In genomic region chr1:212667223-212668139, GRCh38 we compare ENCODE assay signal across 7 cellular contexts. TPM values are rescaled to one million over a fixed set of nuclear protein-coding genes. Genes with fewer than 3 reads are reported as not detected.
DNase-seq lines count a peak whose midpoint lies in the region; ATAC-seq, FAIRE-seq and TF ChIP-seq lines count a peak whose summit lies in the region.

No MANE protein-coding gene starts in this region.

- CTCF ChIA-PET in HepG2 (lab: Yijun Ruan, JAX; ENCODE audit: low intra/inter-chr PET ratio, low total read pairs): no interaction called here

- no peak for TF ChIP-seq RAD21 in HepG2 (CRISPR knock-in tag; IDR thresholded peaks at IDR 0.05)

- in situ Hi-C loops in HepG2 (cut with HindIII; ENCODE audit: extremely low pct_ligation_motif_present, low pct_unique_long_range_greater_than_20kb): loop anchor here (5.0 kb wide), 1 partner anchor 115 kb away; no protein-coding TSS in a partner anchor

- H3K4me2 ChIP-seq in HepG2 (ENCODE audit: low read depth, low read length): peak overlapping the region; percentile 36

- TF ChIP-seq POLR2A in breast epithelium (IDR thresholded peaks at IDR 0.05) (no peak), HepG2 (IDR thresholded peaks at IDR 0.05; ENCODE audit: insufficient read depth in 1 of 2, low read depth in 2 of 2, low read length in 2 of 2) (no peak), suprapubic skin (IDR thresholded peaks at IDR 0.05) (no peak)

- POLR2A ChIA-PET in HepG2 (lab: Yijun Ruan, JAX): interaction anchor here (0.9 to 1.1 kb wide), 2 partner anchors 59 to 124 kb away, joined by 3 read pairs; partner anchors contain the start of genes ATF3, NSL1 and TATDN3

- intact Hi-C loops in breast epithelium (cut with DNase I; ENCODE audit: low total_unique reads): no loop called here
- intact Hi-C loops in HepG2 (cut with micrococcal nuclease; ENCODE audit: unreplicated experiment): loop anchor here (5.0 kb wide), 1 partner anchor 330 kb away; no protein-coding TSS in a partner anchor

- H3K9me3 ChIP-seq in breast epithelium (no peaks in the 10 kb centered on the region), HepG2 (ENCODE audit: low read length) (no peaks in the 10 kb centered on the region), suprapubic skin (no peaks in the 10 kb centered on the region)

- no peaks in the 10 kb centered on the region for H3K4me1 ChIP-seq in breast epithelium
- peaks cover 34% of the 10 kb centered on the region for H3K4me1 ChIP-seq in HepG2 (ENCODE audit: insufficient read depth, low read length)
- H3K4me1 ChIP-seq in suprapubic skin: peaks cover 46% of the 10 kb centered on the region

- peak overlapping the region in 2 of 3 donors; percentile 5 to 52 for H3K4me3 ChIP-seq in breast epithelium
- no peak overlapping the region for H3K4me3 ChIP-seq in HepG2 (replicated peaks in 1 of 3; ENCODE audit: insufficient read depth in 1 of 3, low read depth in 2 of 3, low read length in 3 of 3)
- H3K4me3 ChIP-seq in suprapubic skin: peak overlapping the region; percentile 19

- WGBS in HepG2 (ENCODE audit: low lambda C conversion rate): 14% methylated on average over 9 of the region's 9 CpGs
- WGBS in suprapubic skin: 38% methylated on average over 9 of the region's 9 CpGs

- FAIRE-seq in HepG2 (lab: Jason Lieb, UNC): no peak

- peak overlapping the region; percentile 73 to 95 for H3K27ac ChIP-seq in breast epithelium
- H3K27ac ChIP-seq in HepG2 (ENCODE audit: extremely low read length, insufficient read depth, low read length): no peak overlapping the region
- peak overlapping the region; percentile 84 for H3K27ac ChIP-seq in suprapubic skin

- ATAC-seq in HepG2: no peak

- TF ChIP-seq EP300 in HepG2 (IDR thresholded peaks at IDR 0.05; ENCODE audit: low read depth in 2 of 2, low read length in 2 of 2): no peak
- TF ChIP-seq EP300 in HepG2 (CRISPR knock-in tag; IDR thresholded peaks at IDR 0.05; ENCODE audit: borderline replicate concordance): no peak
- no peak for TF ChIP-seq EP300 in suprapubic skin (IDR thresholded peaks at IDR 0.05)

- no peak overlapping the region for H2AFZ ChIP-seq in HepG2 (ENCODE audit: low read length)

- no peak overlapping the region for H3K9ac ChIP-seq in HepG2 (ENCODE audit: insufficient read depth, low read depth, low read length)

- no TSS peak for BruUV-seq in HepG2 (replicated peaks; lab: Mats Ljungman, UMichigan)

- no peaks in the 10 kb centered on the region for H3K79me2 ChIP-seq in HepG2 (ENCODE audit: insufficient read depth, low read length)

- no peaks in the 10 kb centered on the region for H4K20me1 ChIP-seq in HepG2 (ENCODE audit: insufficient read depth, low read length)

- DNase-seq in GM20000 (ENCODE audit: low spot score) (peak; percentile 46), NCI-H1092 treated with DMSO at 0.1 percent for 48 hours (lab: John Stamatoyannopoulos, UW) (peak; percentile 39), breast epithelium (ENCODE audit: low spot score in 2 of 2) (peak in 1 of 2 donors; percentile 61), HepG2 (ENCODE audit: low spot score) (peak; percentile 42), suprapubic skin (ENCODE audit: low spot score in 2 of 2) (peak in 1 of 2 donors; percentile 82), NCI-H187 treated with DMSO at 0.1 percent for 48 hours (lab: John Stamatoyannopoulos, UW) (no peak)
- DNase-seq in activated naive CD4-positive, alpha-beta T cell (lab: John Stamatoyannopoulos, UW): no peak

- no peak for TF ChIP-seq CTCF in GM20000 (IDR thresholded peaks at IDR 0.05; ENCODE audit: extremely low read depth, missing control alignments)
- TF ChIP-seq CTCF in breast epithelium (IDR thresholded peaks at IDR 0.05): no peak
- no peak for TF ChIP-seq CTCF in HepG2 (CRISPR knock-in tag; IDR thresholded peaks at IDR 0.05)
- no peak for TF ChIP-seq CTCF in suprapubic skin (IDR thresholded peaks at IDR 0.05)

- H3K36me3 ChIP-seq in breast epithelium: no peaks in the 10 kb centered on the region
- H3K36me3 ChIP-seq in HepG2 (replicated peaks in 1 of 2; ENCODE audit: control insufficient read depth in 1 of 2, insufficient read depth in 2 of 2, low read length in 2 of 2): no peaks in the 10 kb centered on the region
- H3K36me3 ChIP-seq in suprapubic skin: no peaks in the 10 kb centered on the region

- no peaks in the 10 kb centered on the region for H3K27me3 ChIP-seq in breast epithelium
- peaks cover 2 to 27% of the 10 kb centered on the region in 2 experiments; a peak in 4 of 5 replicates for H3K27me3 ChIP-seq in HepG2 (ENCODE audit: control insufficient read depth in 1 of 2, insufficient read depth in 2 of 2, low read length in 2 of 2)
- H3K27me3 ChIP-seq in suprapubic skin: no peaks in the 10 kb centered on the region

TF ChIP-seq in HepG2, 621 proteins besides CTCF, POLR2A, EP300 and RAD21 (continues in another document):
- TF ChIP-seq ZNF331 (CRISPR knock-in tag; IDR thresholded peaks at IDR 0.05) (no peak), ZSCAN5A (CRISPR knock-in tag; IDR thresholded peaks at IDR 0.05; ENCODE audit: borderline replicate concordance) (no peak), RFX3 (CRISPR knock-in tag; IDR thresholded peaks at IDR 0.05) (peak; percentile 42; the same call in 1 of the 2 replicates), NCOR1 (IDR thresholded peaks at IDR 0.05; ENCODE audit: borderline replicate concordance, low read length) (peak; percentile 29; the same call in 1 of the 2 replicates), SATB2 (CRISPR knock-in tag; IDR thresholded peaks at IDR 0.05) (no peak), NCOA1 (CRISPR knock-in tag; IDR thresholded peaks at IDR 0.05) (no peak)

RNA-seq across cellular contexts. Expression of gene BATF3, which starts 32.2 kb away (rescaled TPM):
- total RNA-seq in breast epithelium: 1 to 10 TPM; 1.0 to 7.5 (median 1.9) TPM
- not detected in 2 replicates for total RNA-seq in HepG2 (2016; rRNA removed; fragmentation: Illumina TruSeq; extraction: Trizol)
- not detected in 2 replicates for total RNA-seq in HepG2 (2016; cell fraction: cytosol; rRNA removed; fragmentation: Illumina TruSeq; extraction: Trizol; ENCODE audit: low read depth)
- not detected in 2 replicates for total RNA-seq in HepG2 (2016; cell fraction: insoluble cytoplasmic fraction; rRNA removed; fragmentation: Illumina TruSeq; extraction: Trizol)
- total RNA-seq in HepG2 (2016; cell fraction: membrane; rRNA removed; fragmentation: Illumina TruSeq; extraction: Trizol): not detected in 2 replicates
- not detected in 2 replicates for total RNA-seq in HepG2 (2016; cell fraction: nucleus; rRNA removed; fragmentation: Illumina TruSeq; extraction: Trizol)
- polyA plus RNA-seq in HepG2 (2011; rRNA removed): 0.13 and 0.40 TPM in 2 replicates
- 0.23 and 0.35 TPM in 2 replicates for polyA plus RNA-seq in HepG2 (2011; cell fraction: cytosol; rRNA removed)
- polyA plus RNA-seq in HepG2 (2011; cell fraction: nucleus; rRNA removed): 0.10 TPM in 1 of 2 replicates, not detected in the other
- 0.47 TPM in 1 of 2 replicates, not detected in the other for polyA plus RNA-seq in HepG2 (2012)
- 0.18 and 0.19 TPM in 2 replicates for polyA plus RNA-seq in HepG2 (2016; cell fraction: cytosol; fragmentation: Illumina TruSeq; extraction: Trizol; ENCODE audit: low read depth)
- polyA plus RNA-seq in HepG2 (2016; cell fraction: insoluble cytoplasmic fraction; fragmentation: Illumina TruSeq; extraction: Trizol; ENCODE audit: low read depth): not detected in 2 replicates
- polyA plus RNA-seq in HepG2 (2016; cell fraction: membrane; fragmentation: Illumina TruSeq; extraction: Trizol; ENCODE audit: low read depth): 0.34 TPM in 1 of 2 replicates, not detected in the other
- polyA plus RNA-seq in HepG2 (2016; cell fraction: nucleus; fragmentation: Illumina TruSeq; extraction: Trizol; ENCODE audit: insufficient read depth, low read depth): not detected in 2 replicates
- polyA minus RNA-seq in HepG2 (2011; rRNA and poly(A)+ RNA removed; ENCODE audit: low replicate concordance): 0.26 TPM in 1 of 2 replicates, not detected in the other
- not detected in 2 replicates for polyA minus RNA-seq in HepG2 (2011; cell fraction: cytosol; rRNA and poly(A)+ RNA removed)
- polyA minus RNA-seq in HepG2 (2011; cell fraction: nucleus; rRNA and poly(A)+ RNA removed): not detected in 2 replicates
- total RNA-seq in suprapubic skin: under 1 TPM in 1 of 4 donors, not detected in 3; 0.25 TPM

RNA-seq across cellular contexts. Expression of gene ATF3, which starts 58.9 kb away (rescaled TPM):
- 10 to 100 TPM in 2 of 3 donors, 1 to 10 TPM in 1; 6.7 to 90.9 (median 26.9) TPM for total RNA-seq in breast epithelium
- total RNA-seq in HepG2 (2016; rRNA removed; fragmentation: Illumina TruSeq; extraction: Trizol): 3.6 and 5.0 TPM in 2 replicates
- 1.9 and 2.6 TPM in 2 replicates for total RNA-seq in HepG2 (2016; cell fraction: cytosol; rRNA removed; fragmentation: Illumina TruSeq; extraction: Trizol; ENCODE audit: low read depth)
- 3.0 and 5.9 TPM in 2 replicates for total RNA-seq in HepG2 (2016; cell fraction: insoluble cytoplasmic fraction; rRNA removed; fragmentation: Illumina TruSeq; extraction: Trizol)
- total RNA-seq in HepG2 (2016; cell fraction: membrane; rRNA removed; fragmentation: Illumina TruSeq; extraction: Trizol): 3.1 and 3.3 TPM in 2 replicates
- 8.8 and 10.0 TPM in 2 replicates for total RNA-seq in HepG2 (2016; cell fraction: nucleus; rRNA removed; fragmentation: Illumina TruSeq; extraction: Trizol)
- polyA plus RNA-seq in HepG2 (2011; rRNA removed): 13.0 and 16.4 TPM in 2 replicates
- polyA plus RNA-seq in HepG2 (2011; cell fraction: cytosol; rRNA removed): 8.2 and 12.1 TPM in 2 replicates
- 25.9 and 26.8 TPM in 2 replicates for polyA plus RNA-seq in HepG2 (2011; cell fraction: nucleus; rRNA removed)
- polyA plus RNA-seq in HepG2 (2012): 11.7 and 51.2 TPM in 2 replicates
- polyA plus RNA-seq in HepG2 (2016; cell fraction: cytosol; fragmentation: Illumina TruSeq; extraction: Trizol; ENCODE audit: low read depth): 1.0 and 1.1 TPM in 2 replicates
- polyA plus RNA-seq in HepG2 (2016; cell fraction: insoluble cytoplasmic fraction; fragmentation: Illumina TruSeq; extraction: Trizol; ENCODE audit: low read depth): 4.8 and 6.8 TPM in 2 replicates
- polyA plus RNA-seq in HepG2 (2016; cell fraction: membrane; fragmentation: Illumina TruSeq; extraction: Trizol; ENCODE audit: low read depth): 1.8 and 2.5 TPM in 2 replicates
- 13.0 and 17.6 TPM in 2 replicates for polyA plus RNA-seq in HepG2 (2016; cell fraction: nucleus; fragmentation: Illumina TruSeq; extraction: Trizol; ENCODE audit: insufficient read depth, low read depth)
- 17.2 and 17.6 TPM in 2 replicates for polyA minus RNA-seq in HepG2 (2011; rRNA and poly(A)+ RNA removed; ENCODE audit: low replicate concordance)
- polyA minus RNA-seq in HepG2 (2011; cell fraction: cytosol; rRNA and poly(A)+ RNA removed): 5.8 and 9.3 TPM in 2 replicates
- polyA minus RNA-seq in HepG2 (2011; cell fraction: nucleus; rRNA and poly(A)+ RNA removed): 30.1 and 52.5 TPM in 2 replicates
- 100 to 1,000 TPM in 2 of 4 donors, 10 to 100 TPM in 2; 43.9 to 151 (median 84.1) TPM for total RNA-seq in suprapubic skin

Comparison
In these comparisons a context has a peak if more than half of its experiments do, and no peak if none do; other contexts are left out.
1. DNase-seq: peak in GM20000 (single experiment), NCI-H1092 treated with DMSO at 0.1 percent for 48 hours (single experiment) and HepG2 (single experiment); none in activated naive CD4-positive, alpha-beta T cell (0 of 4) and NCI-H187 treated with DMSO at 0.1 percent for 48 hours (single experiment).
2. H3K4me3 ChIP-seq: peak in breast epithelium (2 of 3) and suprapubic skin (single experiment); none in HepG2 (0 of 3).